6 cellular contexts compared by ENCODE assay signal in the genomic region with DNA sequence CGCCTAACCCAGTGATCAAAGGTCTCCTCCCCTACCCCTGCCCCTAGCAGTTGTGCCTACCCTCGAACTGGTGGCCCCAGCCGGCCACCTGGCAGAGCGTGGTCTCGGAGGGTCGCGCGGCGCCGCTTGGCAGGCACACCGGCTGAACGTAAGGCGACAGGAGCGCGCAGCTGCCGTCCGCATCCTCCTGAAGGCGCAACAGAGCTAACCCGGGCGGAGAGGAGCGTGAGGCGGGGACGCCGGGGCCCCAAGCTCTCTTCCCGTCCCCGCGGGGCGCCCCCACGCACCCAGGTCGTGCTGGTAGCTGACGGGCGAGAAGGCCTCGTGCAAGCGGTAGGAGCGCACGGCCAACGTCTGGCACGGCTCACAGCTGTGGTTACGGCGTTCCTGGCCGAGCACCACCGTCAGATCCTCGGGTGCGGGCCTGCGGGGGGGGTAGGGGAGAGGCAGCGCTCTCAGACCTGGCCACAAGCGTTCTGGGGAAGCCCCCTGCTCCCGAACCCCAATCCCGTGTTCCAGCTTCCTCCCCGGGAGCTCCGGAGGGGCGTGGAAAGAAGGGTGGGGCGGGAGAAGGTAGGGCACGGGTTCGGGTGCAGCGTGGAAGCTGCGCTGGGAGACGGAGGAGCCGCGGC. TPM values are rescaled to one million over a fixed set of nuclear protein-coding genes. Genes with fewer than 3 reads are reported as not detected.
A peak's percentile ranks its signal among the peaks of the same experiment; 100 is the strongest.
DNase-seq lines count a peak whose midpoint lies in the region; ATAC-seq and TF ChIP-seq lines count a peak whose summit lies in the region.

No MANE protein-coding gene starts in this region.

- peak overlapping the region; percentile 62; the same call in 1 of the 2 replicates for H3K9ac ChIP-seq in KMS-11

- H2AFZ ChIP-seq in KMS-11 (ENCODE audit: low read depth) = peak overlapping the region; percentile 78

- H3K27me3 ChIP-seq in KMS-11 (ENCODE audit: insufficient read depth, low read depth) (no peaks in the 10 kb centered on the region), muscle layer of duodenum (ENCODE audit: low read depth, low read length) (peaks cover 41% of the 10 kb centered on the region)

- H3K27ac Mint-ChIP-seq in activated naive CD4-positive, alpha-beta T cell treated with anti-CD3 and anti-CD28 coated beads, Interleukin-2, amount 50 U/mL, for 72 hours = peak overlapping the region in 1 of 2 donors; percentile 22

- DNase-seq in SKM-1 treated with dmso at 0.1 percent for 144 hours (lab: John Stamatoyannopoulos, UW; ENCODE audit: unreplicated experiment) = peak; percentile 68
- no peak for DNase-seq in SKM-1 (lab: John Stamatoyannopoulos, UW; ENCODE audit: unreplicated experiment)
- DNase-seq in activated naive CD4-positive, alpha-beta T cell treated with anti-CD3 and anti-CD28 coated beads, Interleukin-2, amount 50 U/mL, for 72 hours (ENCODE audit: low spot score in 2 of 2) = peak; percentile 58 to 73
- DNase-seq in SW 1271 (lab: John Stamatoyannopoulos, UW) = no peak

- H3K4me2 ChIP-seq in KMS-11 = peak overlapping the region; percentile 91

- TF ChIP-seq CTCF in KMS-11 (conservative IDR thresholded peaks at IDR 0.05; ENCODE audit: low read depth, low read length) = no peak; the same call in 1 of the 2 replicates

- H3K9me3 ChIP-seq in muscle layer of duodenum (ENCODE audit: control insufficient read depth in 1 of 2, low read length in 2 of 2) = no peaks in the 10 kb centered on the region

- H3K27ac ChIP-seq in KMS-11 (peak overlapping the region; percentile 7; the same call in 1 of the 2 replicates), muscle layer of duodenum (ENCODE audit: low read length) (no peak overlapping the region)

- H3K36me3 Mint-ChIP-seq in activated naive CD4-positive, alpha-beta T cell treated with anti-CD3 and anti-CD28 coated beads, Interleukin-2, amount 50 U/mL, for 72 hours = peaks cover 0 to 4% of the 10 kb centered on the region in 2 donors

- no peak overlapping the region for H3K4me3 ChIP-seq in KMS-11 (IDR thresholded peaks at IDR 0.05; ENCODE audit: insufficient read depth, low read depth, low read length)
- peak overlapping the region; percentile 48 to 69 for H3K4me3 ChIP-seq in muscle layer of duodenum (ENCODE audit: low read depth in 1 of 2, low read length in 2 of 2)

- peaks cover 9% of the 10 kb centered on the region for H3K4me1 ChIP-seq in KMS-11 (ENCODE audit: low read depth, poor library complexity, severe bottlenecking)
- peaks cover 3 to 39% of the 10 kb centered on the region in 2 donors for H3K4me1 ChIP-seq in muscle layer of duodenum (ENCODE audit: control insufficient read depth in 1 of 2, insufficient read depth in 2 of 2, low read length in 2 of 2)

- H3K9me3 Mint-ChIP-seq in activated naive CD4-positive, alpha-beta T cell treated with anti-CD3 and anti-CD28 coated beads, Interleukin-2, amount 50 U/mL, for 72 hours = no peaks in the 10 kb centered on the region

- peak; percentile 48 to 56 for ATAC-seq in activated naive CD4-positive, alpha-beta T cell treated with anti-CD3 and anti-CD28 coated beads, Interleukin-2, amount 50 U/mL, for 72 hours

- no peaks in the 10 kb centered on the region for H3K79me2 ChIP-seq in KMS-11 (ENCODE audit: insufficient read depth, low read depth)

- H4K20me1 ChIP-seq in KMS-11 (ENCODE audit: insufficient read depth) = no peaks in the 10 kb centered on the region

- H3K36me3 ChIP-seq in KMS-11 (ENCODE audit: insufficient read depth) (no peaks in the 10 kb centered on the region), muscle layer of duodenum (ENCODE audit: control insufficient read depth in 1 of 2, insufficient read depth in 2 of 2, low read length in 2 of 2) (no peaks in the 10 kb centered on the region)

RNA-seq across cellular contexts. Expression of gene PFN3, which starts 2.8 kb away (rescaled TPM):
- total RNA-seq in activated naive CD4-positive, alpha-beta T cell treated with anti-CD3 and anti-CD28 coated beads, Interleukin-2, amount 50 U/mL, for 72 hours = not detected

RNA-seq across cellular contexts. Expression of gene F12, which starts 6.1 kb away (rescaled TPM):
- 1 to 10 TPM; 2.2 to 9.8 TPM for total RNA-seq in activated naive CD4-positive, alpha-beta T cell treated with anti-CD3 and anti-CD28 coated beads, Interleukin-2, amount 50 U/mL, for 72 hours

RNA-seq across cellular contexts. Expression of gene SLC34A1, which starts 19.1 kb away (rescaled TPM):
- total RNA-seq in activated naive CD4-positive, alpha-beta T cell treated with anti-CD3 and anti-CD28 coated beads, Interleukin-2, amount 50 U/mL, for 72 hours = under 1 TPM; 0.07 to 0.19 TPM

RNA-seq across cellular contexts. Expression of gene GRK6, which starts 23.2 kb away (rescaled TPM):
- 100 to 1,000 TPM; 104 to 125 TPM for total RNA-seq in activated naive CD4-positive, alpha-beta T cell treated with anti-CD3 and anti-CD28 coated beads, Interleukin-2, amount 50 U/mL, for 72 hours

RNA-seq across cellular contexts. Expression of gene PRR7, which starts 43.3 kb away (rescaled TPM):
- 10 to 100 TPM in 1 of 2 donors, 1 to 10 TPM in 1; 4.1 to 11.4 TPM for total RNA-seq in activated naive CD4-positive, alpha-beta T cell treated with anti-CD3 and anti-CD28 coated beads, Interleukin-2, amount 50 U/mL, for 72 hours

Comparison
In these comparisons a context has a peak if more than half of its experiments do, and no peak if none do; other contexts are left out.
1. DNase-seq: peak in SKM-1 treated with dmso at 0.1 percent for 144 hours (single experiment) and activated naive CD4-positive, alpha-beta T cell treated with anti-CD3 and anti-CD28 coated beads, Interleukin-2, amount 50 U/mL, for 72 hours (2 of 2); none in SKM-1 (single experiment) and SW 1271 (0 of 2).